In genomic region chr17:72613411-72614292, GRCh38 we compare ENCODE assay signal across 10 cellular contexts.
DNase-seq lines count a peak whose midpoint lies in the region; TF ChIP-seq lines count a peak whose summit lies in the region.
"Had no signal": no experiment of that assay in that cellular context is flagged by ENCODE, and none has a peak within 500 bp of the region (broad histone marks: within the 10 kb centered on the region; RNA-seq: fewer than 3 reads in every experiment).

No MANE protein-coding gene starts in this region.

- dilution Hi-C loops in mammary epithelial cell (cut with HindIII; ENCODE audit: low sequenced_read_pairs): no loop called here

- no peak overlapping the region for H3K4me3 ChIP-seq in Caco-2 (ENCODE audit: low read depth, low read length)
- H3K4me3 ChIP-seq in mammary epithelial cell (replicated peaks in 1 of 3; ENCODE audit: insufficient read depth in 1 of 3, low read depth in 2 of 3, low read length in 3 of 3): no peak overlapping the region
- no peak overlapping the region for H3K4me3 ChIP-seq in muscle layer of duodenum (ENCODE audit: low read depth in 1 of 2, low read length in 2 of 2)
- H3K4me3 ChIP-seq in MM.1S (ENCODE audit: low read length): no peak overlapping the region

- CTCF ChIA-PET in Caco-2 (lab: Charles Lee) (interaction anchor here (1.9 kb wide), 1 partner anchor 10 kb away, joined by 4 read pairs; no protein-coding TSS in a partner anchor), mammary epithelial cell (lab: Charles Lee; ENCODE audit: low non-redundant PET) (interaction anchor here (0.6 kb wide), 1 partner anchor 543 kb away, joined by 3 read pairs; no protein-coding TSS in a partner anchor)

- peak overlapping the region; percentile 35 for H3K27ac Mint-ChIP-seq in Caco-2 (ENCODE audit: unreplicated experiment)

- WGBS in mammary epithelial cell (ENCODE audit: low coverage, missing lambda C conversion rate): 82% methylated on average over 7 of the region's 10 CpGs

- in situ Hi-C loops in mammary epithelial cell (cut with MboI; ENCODE audit: low sequenced_read_pairs in 2 of 2): no loop called here

- peak overlapping the region; percentile 97 for H3K27ac ChIP-seq in mammary epithelial cell (ENCODE audit: insufficient read depth, low read depth, low read length)
- peak overlapping the region; percentile 76 for H3K27ac ChIP-seq in muscle layer of duodenum (ENCODE audit: low read length)
- no peak overlapping the region for H3K27ac ChIP-seq in MM.1S (ENCODE audit: low read length)

- H3K4me3 Mint-ChIP-seq in Caco-2 (ENCODE audit: unreplicated experiment): no peak overlapping the region

- H3K9me3 Mint-ChIP-seq in Caco-2 (ENCODE audit: unreplicated experiment): peaks cover under 1% of the 10 kb centered on the region

- no peaks in the 10 kb centered on the region for H3K9me3 ChIP-seq in Caco-2
- H3K9me3 ChIP-seq in mammary epithelial cell (replicated peaks; ENCODE audit: insufficient read depth, low read length): no peaks in the 10 kb centered on the region
- no peaks in the 10 kb centered on the region for H3K9me3 ChIP-seq in muscle layer of duodenum (ENCODE audit: control insufficient read depth in 1 of 2, low read length in 2 of 2)
- no peaks in the 10 kb centered on the region for H3K9me3 ChIP-seq in MM.1S (replicated peaks; ENCODE audit: insufficient read depth, low read length)

- no peaks in the 10 kb centered on the region for H3K27me3 Mint-ChIP-seq in Caco-2 (ENCODE audit: insufficient read depth, unreplicated experiment)

- H3K36me3 ChIP-seq in Caco-2 (ENCODE audit: control insufficient read depth, insufficient read depth, low read length) (0 out of 2 replicates have a peak, but pooled peaks cover 2% of the 10 kb centered on the region), mammary epithelial cell (ENCODE audit: insufficient read depth, low read length) (no peaks in the 10 kb centered on the region), muscle layer of duodenum (ENCODE audit: control insufficient read depth in 1 of 2, insufficient read depth in 2 of 2, low read length in 2 of 2) (no peaks in the 10 kb centered on the region), MM.1S (replicated peaks; ENCODE audit: insufficient read depth, low read length) (no peaks in the 10 kb centered on the region)

- no peak for TF ChIP-seq CTCF in Caco-2 (IDR thresholded peaks at IDR 0.05; ENCODE audit: insufficient read depth in 1 of 2, low read depth in 1 of 2, low read length in 1 of 2, severe bottlenecking in 1 of 2, unreplicated experiment in 1 of 2)
- no peak for TF ChIP-seq CTCF in mammary epithelial cell (conservative IDR thresholded peaks at IDR 0.05 in 1 of 2, IDR thresholded peaks at IDR 0.05 in 1 of 2; ENCODE audit: extremely low read depth in 1 of 2, insufficient read depth in 1 of 2, low read depth in 1 of 2, low read length in 2 of 2)
- no peak for TF ChIP-seq CTCF in MM.1S (IDR thresholded peaks at IDR 0.05; ENCODE audit: low read length)

- no peaks in the 10 kb centered on the region for H3K27me3 ChIP-seq in Caco-2 (replicated peaks; ENCODE audit: control insufficient read depth, insufficient read depth, low read length)
- no peaks in the 10 kb centered on the region for H3K27me3 ChIP-seq in mammary epithelial cell (ENCODE audit: insufficient read depth, low read length)
- H3K27me3 ChIP-seq in muscle layer of duodenum (ENCODE audit: low read depth, low read length): peaks cover 7% of the 10 kb centered on the region
- H3K27me3 ChIP-seq in MM.1S (replicated peaks; ENCODE audit: insufficient read depth, low read length): no peaks in the 10 kb centered on the region

- H3F3A ChIP-seq in MM.1S (ENCODE audit: insufficient read depth, low read length): no peaks in the 10 kb centered on the region

- no TSS peak for BruUV-seq in Caco-2 (replicated peaks; lab: Mats Ljungman, UMichigan)
- TSS peak; percentile 96 for BruUV-seq in mammary epithelial cell (replicated peaks; lab: Mats Ljungman, UMichigan)

- H3K4me1 Mint-ChIP-seq in Caco-2 (ENCODE audit: low read depth, unreplicated experiment): peaks cover 41% of the 10 kb centered on the region

- POLR2A ChIA-PET in Caco-2 (lab: Charles Lee): interaction anchor here (1.5 kb wide), 1 partner anchor 21 kb away, joined by 5 read pairs; no protein-coding TSS in a partner anchor

- H3K9ac ChIP-seq in mammary epithelial cell (ENCODE audit: insufficient read depth, low read length) (peak overlapping the region; percentile 68), MM.1S (ENCODE audit: low read length) (no peak overlapping the region)

- intact Hi-C loops in Caco-2 (cut with micrococcal nuclease; ENCODE audit: unreplicated experiment): no loop called here
- intact Hi-C loops in mammary epithelial cell (cut with micrococcal nuclease): loop anchor here (1.0 to 5.0 kb wide), 3 partner anchors 9 to 104 kb away; no protein-coding TSS in a partner anchor

- H2AFZ ChIP-seq in mammary epithelial cell (ENCODE audit: low read depth, low read length) (peak overlapping the region; percentile 65), MM.1S (ENCODE audit: low read length) (no peak overlapping the region)

- no peaks in the 10 kb centered on the region for H3K36me3 Mint-ChIP-seq in Caco-2 (ENCODE audit: insufficient read depth, unreplicated experiment)

- DNase-seq in Caco-2 (no peak), MV-4-11 (lab: John Stamatoyannopoulos, UW) (peak; percentile 93), mammary epithelial cell (peak; percentile 90), MM.1S (no peak), NCI-H2171 (lab: John Stamatoyannopoulos, UW) (no peak), DMS 273 treated with DMSO at 0.1 percent for 48 hours (lab: John Stamatoyannopoulos, UW) (no peak), NCI-H524 treated with DMSO at 0.1 percent for 48 hours (lab: John Stamatoyannopoulos, UW) (no peak)
- DNase-seq: left cardiac atrium, SHP77 treated with DMSO at 0.1 percent for 48 hours had no signal

- no peaks in the 10 kb centered on the region for H3K9me2 ChIP-seq in MM.1S (replicated peaks; ENCODE audit: insufficient read depth, low read length)

- peak overlapping the region; percentile 63 for H3K4me2 ChIP-seq in mammary epithelial cell (ENCODE audit: insufficient read depth, low read depth, low read length)
- H3K4me2 ChIP-seq in MM.1S (ENCODE audit: low read depth, low read length): no peak overlapping the region

- H3K79me2 ChIP-seq in mammary epithelial cell (ENCODE audit: insufficient read depth, low read length) (no peaks in the 10 kb centered on the region), MM.1S (ENCODE audit: low read length) (no peaks in the 10 kb centered on the region)

- peaks cover 49% of the 10 kb centered on the region for H3K4me1 ChIP-seq in Caco-2
- H3K4me1 ChIP-seq in mammary epithelial cell (ENCODE audit: insufficient read depth, low read length): peaks cover 42% of the 10 kb centered on the region
- H3K4me1 ChIP-seq in muscle layer of duodenum (ENCODE audit: control insufficient read depth in 1 of 2, insufficient read depth in 2 of 2, low read length in 2 of 2): no peaks in the 10 kb centered on the region
- no peaks in the 10 kb centered on the region for H3K4me1 ChIP-seq in MM.1S (ENCODE audit: low read length)

- H4K20me1 ChIP-seq in mammary epithelial cell (ENCODE audit: insufficient read depth, low read length) (no peaks in the 10 kb centered on the region), MM.1S (ENCODE audit: insufficient read depth, low read length) (no peaks in the 10 kb centered on the region)

Comparison
In these comparisons a context has a peak if more than half of its experiments do, and no peak if none do; other contexts are left out.
1. DNase-seq: peak in MV-4-11 (single experiment) and mammary epithelial cell (single experiment); none in Caco-2 (0 of 2), MM.1S (single experiment), NCI-H2171 (single experiment), DMS 273 treated with DMSO at 0.1 percent for 48 hours (single experiment) and NCI-H524 treated with DMSO at 0.1 percent for 48 hours (single experiment).